In the genomic region with DNA sequence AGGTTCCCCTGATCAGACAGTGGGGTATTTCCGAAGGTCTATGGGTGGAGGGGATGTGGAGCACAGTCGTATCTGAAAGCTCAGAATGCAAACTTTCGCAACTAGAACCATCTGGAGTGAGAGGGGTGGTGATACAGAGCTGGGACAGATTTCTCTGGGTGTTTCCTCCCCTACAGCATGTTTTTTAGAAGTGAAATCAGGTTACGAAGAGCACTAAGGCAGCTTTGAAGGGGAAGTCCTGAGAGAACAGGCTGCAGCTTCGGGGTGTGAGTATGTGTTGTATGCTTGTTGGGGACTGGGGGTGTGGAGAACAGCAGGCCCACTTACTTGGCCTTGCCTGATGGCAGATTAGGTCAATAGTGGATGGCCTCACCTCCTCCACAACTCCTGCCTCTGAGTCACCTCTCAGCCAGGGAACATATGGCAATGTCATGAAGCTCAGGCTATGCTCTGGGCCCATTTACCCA, we compare ENCODE assay signal across 1 cellular context.
TF ChIP-seq lines count a peak whose summit lies in the region.

No MANE protein-coding gene starts in this region.

TF ChIP-seq in GM12878, 131 proteins besides CTCF, POLR2A, EP300 and RAD21 (continued from another document and continues in another):
- TF ChIP-seq, protein P1, sequence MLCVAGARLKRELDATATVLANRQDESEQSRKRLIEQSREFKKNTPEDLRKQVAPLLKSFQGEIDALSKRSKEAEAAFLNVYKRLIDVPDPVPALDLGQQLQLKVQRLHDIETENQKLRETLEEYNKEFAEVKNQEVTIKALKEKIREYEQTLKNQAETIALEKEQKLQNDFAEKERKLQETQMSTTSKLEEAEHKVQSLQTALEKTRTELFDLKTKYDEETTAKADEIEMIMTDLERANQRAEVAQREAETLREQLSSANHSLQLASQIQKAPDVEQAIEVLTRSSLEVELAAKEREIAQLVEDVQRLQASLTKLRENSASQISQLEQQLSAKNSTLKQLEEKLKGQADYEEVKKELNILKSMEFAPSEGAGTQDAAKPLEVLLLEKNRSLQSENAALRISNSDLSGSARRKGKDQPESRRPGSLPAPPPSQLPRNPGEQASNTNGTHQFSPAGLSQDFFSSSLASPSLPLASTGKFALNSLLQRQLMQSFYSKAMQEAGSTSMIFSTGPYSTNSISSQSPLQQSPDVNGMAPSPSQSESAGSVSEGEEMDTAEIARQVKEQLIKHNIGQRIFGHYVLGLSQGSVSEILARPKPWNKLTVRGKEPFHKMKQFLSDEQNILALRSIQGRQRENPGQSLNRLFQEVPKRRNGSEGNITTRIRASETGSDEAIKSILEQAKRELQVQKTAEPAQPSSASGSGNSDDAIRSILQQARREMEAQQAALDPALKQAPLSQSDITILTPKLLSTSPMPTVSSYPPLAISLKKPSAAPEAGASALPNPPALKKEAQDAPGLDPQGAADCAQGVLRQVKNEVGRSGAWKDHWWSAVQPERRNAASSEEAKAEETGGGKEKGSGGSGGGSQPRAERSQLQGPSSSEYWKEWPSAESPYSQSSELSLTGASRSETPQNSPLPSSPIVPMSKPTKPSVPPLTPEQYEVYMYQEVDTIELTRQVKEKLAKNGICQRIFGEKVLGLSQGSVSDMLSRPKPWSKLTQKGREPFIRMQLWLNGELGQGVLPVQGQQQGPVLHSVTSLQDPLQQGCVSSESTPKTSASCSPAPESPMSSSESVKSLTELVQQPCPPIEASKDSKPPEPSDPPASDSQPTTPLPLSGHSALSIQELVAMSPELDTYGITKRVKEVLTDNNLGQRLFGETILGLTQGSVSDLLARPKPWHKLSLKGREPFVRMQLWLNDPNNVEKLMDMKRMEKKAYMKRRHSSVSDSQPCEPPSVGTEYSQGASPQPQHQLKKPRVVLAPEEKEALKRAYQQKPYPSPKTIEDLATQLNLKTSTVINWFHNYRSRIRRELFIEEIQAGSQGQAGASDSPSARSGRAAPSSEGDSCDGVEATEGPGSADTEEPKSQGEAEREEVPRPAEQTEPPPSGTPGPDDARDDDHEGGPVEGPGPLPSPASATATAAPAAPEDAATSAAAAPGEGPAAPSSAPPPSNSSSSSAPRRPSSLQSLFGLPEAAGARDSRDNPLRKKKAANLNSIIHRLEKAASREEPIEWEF (IDR thresholded peaks at IDR 0.05; ENCODE audit: insufficient replicate concordance, low read depth, low read length), result no peak
- peak; percentile 59 for TF ChIP-seq MTA2 (IDR thresholded peaks at IDR 0.05; ENCODE audit: low read depth)
- no peak for TF ChIP-seq TBL1XR1 (IDR thresholded peaks at IDR 0.05; ENCODE audit: low read depth, low read length)
- TF ChIP-seq HDGF (IDR thresholded peaks at IDR 0.05), result no peak
- TF ChIP-seq, protein P2, sequence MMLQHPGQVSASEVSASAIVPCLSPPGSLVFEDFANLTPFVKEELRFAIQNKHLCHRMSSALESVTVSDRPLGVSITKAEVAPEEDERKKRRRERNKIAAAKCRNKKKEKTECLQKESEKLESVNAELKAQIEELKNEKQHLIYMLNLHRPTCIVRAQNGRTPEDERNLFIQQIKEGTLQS (IDR thresholded peaks at IDR 0.05; ENCODE audit: borderline replicate concordance, extremely low read depth, low read depth, low read length), result no peak
- TF ChIP-seq ZNF24 (IDR thresholded peaks at IDR 0.05), result 0 out of 2 replicates have a peak, but pooled peaks have one; percentile 13
- no peak for TF ChIP-seq ZBED1 (IDR thresholded peaks at IDR 0.05; ENCODE audit: borderline replicate concordance)
- no peak for TF ChIP-seq CBFB (IDR thresholded peaks at IDR 0.05; ENCODE audit: low read depth)
- no peak for TF ChIP-seq EZH2 (IDR thresholded peaks at IDR 0.05; ENCODE audit: borderline replicate concordance, control insufficient read depth, low read depth, low read length)
- no peak for TF ChIP-seq KDM1A (IDR thresholded peaks at IDR 0.05; ENCODE audit: borderline replicate concordance)
- no peak for TF ChIP-seq CEBPB (IDR thresholded peaks at IDR 0.05; ENCODE audit: borderline replicate concordance in 1 of 2, low read depth in 2 of 2, low read length in 2 of 2)
- TF ChIP-seq, protein P3, sequence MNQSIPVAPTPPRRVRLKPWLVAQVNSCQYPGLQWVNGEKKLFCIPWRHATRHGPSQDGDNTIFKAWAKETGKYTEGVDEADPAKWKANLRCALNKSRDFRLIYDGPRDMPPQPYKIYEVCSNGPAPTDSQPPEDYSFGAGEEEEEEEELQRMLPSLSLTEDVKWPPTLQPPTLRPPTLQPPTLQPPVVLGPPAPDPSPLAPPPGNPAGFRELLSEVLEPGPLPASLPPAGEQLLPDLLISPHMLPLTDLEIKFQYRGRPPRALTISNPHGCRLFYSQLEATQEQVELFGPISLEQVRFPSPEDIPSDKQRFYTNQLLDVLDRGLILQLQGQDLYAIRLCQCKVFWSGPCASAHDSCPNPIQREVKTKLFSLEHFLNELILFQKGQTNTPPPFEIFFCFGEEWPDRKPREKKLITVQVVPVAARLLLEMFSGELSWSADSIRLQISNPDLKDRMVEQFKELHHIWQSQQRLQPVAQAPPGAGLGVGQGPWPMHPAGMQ (IDR thresholded peaks at IDR 0.05; ENCODE audit: borderline replicate concordance), result no peak
- peak; percentile 55 for TF ChIP-seq IKZF1 (conservative IDR thresholded peaks at IDR 0.05)
- TF ChIP-seq PML (IDR thresholded peaks at IDR 0.05; ENCODE audit: low read length), result no peak
- peak; percentile 61 for TF ChIP-seq LARP7 (IDR thresholded peaks at IDR 0.05)
- TF ChIP-seq BHLHE40 (IDR thresholded peaks at IDR 0.05; ENCODE audit: borderline replicate concordance in 1 of 2, low read depth in 2 of 2, low read length in 1 of 2), result peak in 1 of 2 experiments; percentile 42; a peak in 2 of 4 replicates
- peak; percentile 59 for TF ChIP-seq SPI1 (IDR thresholded peaks at IDR 0.05; ENCODE audit: borderline replicate concordance, insufficient read depth, low read depth, low read length)
- TF ChIP-seq JUND (IDR thresholded peaks at IDR 0.05; ENCODE audit: low read depth, low read length), result no peak
- TF ChIP-seq, protein P4, sequence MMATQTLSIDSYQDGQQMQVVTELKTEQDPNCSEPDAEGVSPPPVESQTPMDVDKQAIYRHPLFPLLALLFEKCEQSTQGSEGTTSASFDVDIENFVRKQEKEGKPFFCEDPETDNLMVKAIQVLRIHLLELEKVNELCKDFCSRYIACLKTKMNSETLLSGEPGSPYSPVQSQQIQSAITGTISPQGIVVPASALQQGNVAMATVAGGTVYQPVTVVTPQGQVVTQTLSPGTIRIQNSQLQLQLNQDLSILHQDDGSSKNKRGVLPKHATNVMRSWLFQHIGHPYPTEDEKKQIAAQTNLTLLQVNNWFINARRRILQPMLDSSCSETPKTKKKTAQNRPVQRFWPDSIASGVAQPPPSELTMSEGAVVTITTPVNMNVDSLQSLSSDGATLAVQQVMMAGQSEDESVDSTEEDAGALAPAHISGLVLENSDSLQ (IDR thresholded peaks at IDR 0.05), result no peak
- TF ChIP-seq POLR2AphosphoS5 (IDR thresholded peaks at IDR 0.05; ENCODE audit: low read length), result peak; percentile 66
- peak; percentile 46; the same call in 1 of the 2 replicates for TF ChIP-seq EED (IDR thresholded peaks at IDR 0.05; ENCODE audit: low read depth)
- no peak for TF ChIP-seq SREBF1 (IDR thresholded peaks at IDR 0.05; ENCODE audit: low read length)
- peak; percentile 60 for TF ChIP-seq ATF7 (IDR thresholded peaks at IDR 0.05; ENCODE audit: low read depth)
- TF ChIP-seq CREB1 (IDR thresholded peaks at IDR 0.05; ENCODE audit: low read depth), result no peak
- TF ChIP-seq NFIC (IDR thresholded peaks at IDR 0.05; ENCODE audit: low read depth, low read length), result peak; percentile 4; the same call in 1 of the 2 replicates
- TF ChIP-seq ZNF622 (IDR thresholded peaks at IDR 0.05), result no peak
- peak; percentile 24; the same call in 1 of the 2 replicates for TF ChIP-seq BACH1 (IDR thresholded peaks at IDR 0.05; ENCODE audit: borderline replicate concordance)
- no peak for TF ChIP-seq GABPA (IDR thresholded peaks at IDR 0.05; ENCODE audit: low read depth)
- TF ChIP-seq SIN3A (IDR thresholded peaks at IDR 0.05; ENCODE audit: low read depth, low read length), result no peak
- no peak for TF ChIP-seq HDAC2 (IDR thresholded peaks at IDR 0.05)
- TF ChIP-seq SUZ12 (IDR thresholded peaks at IDR 0.05; ENCODE audit: unreplicated experiment), result no peak
- TF ChIP-seq, protein P5, sequence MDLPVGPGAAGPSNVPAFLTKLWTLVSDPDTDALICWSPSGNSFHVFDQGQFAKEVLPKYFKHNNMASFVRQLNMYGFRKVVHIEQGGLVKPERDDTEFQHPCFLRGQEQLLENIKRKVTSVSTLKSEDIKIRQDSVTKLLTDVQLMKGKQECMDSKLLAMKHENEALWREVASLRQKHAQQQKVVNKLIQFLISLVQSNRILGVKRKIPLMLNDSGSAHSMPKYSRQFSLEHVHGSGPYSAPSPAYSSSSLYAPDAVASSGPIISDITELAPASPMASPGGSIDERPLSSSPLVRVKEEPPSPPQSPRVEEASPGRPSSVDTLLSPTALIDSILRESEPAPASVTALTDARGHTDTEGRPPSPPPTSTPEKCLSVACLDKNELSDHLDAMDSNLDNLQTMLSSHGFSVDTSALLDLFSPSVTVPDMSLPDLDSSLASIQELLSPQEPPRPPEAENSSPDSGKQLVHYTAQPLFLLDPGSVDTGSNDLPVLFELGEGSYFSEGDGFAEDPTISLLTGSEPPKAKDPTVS (IDR thresholded peaks at IDR 0.05; ENCODE audit: low read depth, low read length), result no peak
- TF ChIP-seq, protein P6, sequence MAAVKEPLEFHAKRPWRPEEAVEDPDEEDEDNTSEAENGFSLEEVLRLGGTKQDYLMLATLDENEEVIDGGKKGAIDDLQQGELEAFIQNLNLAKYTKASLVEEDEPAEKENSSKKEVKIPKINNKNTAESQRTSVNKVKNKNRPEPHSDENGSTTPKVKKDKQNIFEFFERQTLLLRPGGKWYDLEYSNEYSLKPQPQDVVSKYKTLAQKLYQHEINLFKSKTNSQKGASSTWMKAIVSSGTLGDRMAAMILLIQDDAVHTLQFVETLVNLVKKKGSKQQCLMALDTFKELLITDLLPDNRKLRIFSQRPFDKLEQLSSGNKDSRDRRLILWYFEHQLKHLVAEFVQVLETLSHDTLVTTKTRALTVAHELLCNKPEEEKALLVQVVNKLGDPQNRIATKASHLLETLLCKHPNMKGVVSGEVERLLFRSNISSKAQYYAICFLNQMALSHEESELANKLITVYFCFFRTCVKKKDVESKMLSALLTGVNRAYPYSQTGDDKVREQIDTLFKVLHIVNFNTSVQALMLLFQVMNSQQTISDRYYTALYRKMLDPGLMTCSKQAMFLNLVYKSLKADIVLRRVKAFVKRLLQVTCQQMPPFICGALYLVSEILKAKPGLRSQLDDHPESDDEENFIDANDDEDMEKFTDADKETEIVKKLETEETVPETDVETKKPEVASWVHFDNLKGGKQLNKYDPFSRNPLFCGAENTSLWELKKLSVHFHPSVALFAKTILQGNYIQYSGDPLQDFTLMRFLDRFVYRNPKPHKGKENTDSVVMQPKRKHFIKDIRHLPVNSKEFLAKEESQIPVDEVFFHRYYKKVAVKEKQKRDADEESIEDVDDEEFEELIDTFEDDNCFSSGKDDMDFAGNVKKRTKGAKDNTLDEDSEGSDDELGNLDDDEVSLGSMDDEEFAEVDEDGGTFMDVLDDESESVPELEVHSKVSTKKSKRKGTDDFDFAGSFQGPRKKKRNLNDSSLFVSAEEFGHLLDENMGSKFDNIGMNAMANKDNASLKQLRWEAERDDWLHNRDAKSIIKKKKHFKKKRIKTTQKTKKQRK (IDR thresholded peaks at IDR 0.05; ENCODE audit: low read depth, low read length), result no peak
- TF ChIP-seq EGR1 (IDR thresholded peaks at IDR 0.05; ENCODE audit: borderline replicate concordance in 1 of 2, low read depth in 2 of 2, low read length in 2 of 2), result no peak
- TF ChIP-seq SIX5 (IDR thresholded peaks at IDR 0.05; ENCODE audit: low read depth, low read length, severe bottlenecking), result no peak
- TF ChIP-seq CHD1 (IDR thresholded peaks at IDR 0.05; ENCODE audit: low read depth, low read length), result 0 out of 2 replicates have a peak, but pooled peaks have one; percentile 11
- no peak for TF ChIP-seq TCF3 (IDR thresholded peaks at IDR 0.05; ENCODE audit: borderline replicate concordance, insufficient read depth, low read depth, low read length)
- TF ChIP-seq, protein P7, sequence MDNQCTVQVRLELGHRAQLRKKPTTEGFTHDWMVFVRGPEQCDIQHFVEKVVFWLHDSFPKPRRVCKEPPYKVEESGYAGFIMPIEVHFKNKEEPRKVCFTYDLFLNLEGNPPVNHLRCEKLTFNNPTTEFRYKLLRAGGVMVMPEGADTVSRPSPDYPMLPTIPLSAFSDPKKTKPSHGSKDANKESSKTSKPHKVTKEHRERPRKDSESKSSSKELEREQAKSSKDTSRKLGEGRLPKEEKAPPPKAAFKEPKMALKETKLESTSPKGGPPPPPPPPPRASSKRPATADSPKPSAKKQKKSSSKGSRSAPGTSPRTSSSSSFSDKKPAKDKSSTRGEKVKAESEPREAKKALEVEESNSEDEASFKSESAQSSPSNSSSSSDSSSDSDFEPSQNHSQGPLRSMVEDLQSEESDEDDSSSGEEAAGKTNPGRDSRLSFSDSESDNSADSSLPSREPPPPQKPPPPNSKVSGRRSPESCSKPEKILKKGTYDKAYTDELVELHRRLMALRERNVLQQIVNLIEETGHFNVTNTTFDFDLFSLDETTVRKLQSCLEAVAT (IDR thresholded peaks at IDR 0.05), result peak; percentile 89
- TF ChIP-seq NFXL1 (IDR thresholded peaks at IDR 0.05; ENCODE audit: borderline replicate concordance), result no peak
- TF ChIP-seq, protein P8, sequence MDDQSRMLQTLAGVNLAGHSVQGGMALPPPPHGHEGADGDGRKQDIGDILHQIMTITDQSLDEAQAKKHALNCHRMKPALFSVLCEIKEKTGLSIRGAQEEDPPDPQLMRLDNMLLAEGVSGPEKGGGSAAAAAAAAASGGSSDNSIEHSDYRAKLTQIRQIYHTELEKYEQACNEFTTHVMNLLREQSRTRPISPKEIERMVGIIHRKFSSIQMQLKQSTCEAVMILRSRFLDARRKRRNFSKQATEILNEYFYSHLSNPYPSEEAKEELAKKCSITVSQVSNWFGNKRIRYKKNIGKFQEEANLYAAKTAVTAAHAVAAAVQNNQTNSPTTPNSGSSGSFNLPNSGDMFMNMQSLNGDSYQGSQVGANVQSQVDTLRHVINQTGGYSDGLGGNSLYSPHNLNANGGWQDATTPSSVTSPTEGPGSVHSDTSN (IDR thresholded peaks at IDR 0.05; ENCODE audit: insufficient replicate concordance, low read depth, low read length), result no peak
- TF ChIP-seq GATAD2B (conservative IDR thresholded peaks at IDR 0.05; ENCODE audit: low read depth), result peak; percentile 53; the same call in 1 of the 2 replicates
- TF ChIP-seq, protein P9, sequence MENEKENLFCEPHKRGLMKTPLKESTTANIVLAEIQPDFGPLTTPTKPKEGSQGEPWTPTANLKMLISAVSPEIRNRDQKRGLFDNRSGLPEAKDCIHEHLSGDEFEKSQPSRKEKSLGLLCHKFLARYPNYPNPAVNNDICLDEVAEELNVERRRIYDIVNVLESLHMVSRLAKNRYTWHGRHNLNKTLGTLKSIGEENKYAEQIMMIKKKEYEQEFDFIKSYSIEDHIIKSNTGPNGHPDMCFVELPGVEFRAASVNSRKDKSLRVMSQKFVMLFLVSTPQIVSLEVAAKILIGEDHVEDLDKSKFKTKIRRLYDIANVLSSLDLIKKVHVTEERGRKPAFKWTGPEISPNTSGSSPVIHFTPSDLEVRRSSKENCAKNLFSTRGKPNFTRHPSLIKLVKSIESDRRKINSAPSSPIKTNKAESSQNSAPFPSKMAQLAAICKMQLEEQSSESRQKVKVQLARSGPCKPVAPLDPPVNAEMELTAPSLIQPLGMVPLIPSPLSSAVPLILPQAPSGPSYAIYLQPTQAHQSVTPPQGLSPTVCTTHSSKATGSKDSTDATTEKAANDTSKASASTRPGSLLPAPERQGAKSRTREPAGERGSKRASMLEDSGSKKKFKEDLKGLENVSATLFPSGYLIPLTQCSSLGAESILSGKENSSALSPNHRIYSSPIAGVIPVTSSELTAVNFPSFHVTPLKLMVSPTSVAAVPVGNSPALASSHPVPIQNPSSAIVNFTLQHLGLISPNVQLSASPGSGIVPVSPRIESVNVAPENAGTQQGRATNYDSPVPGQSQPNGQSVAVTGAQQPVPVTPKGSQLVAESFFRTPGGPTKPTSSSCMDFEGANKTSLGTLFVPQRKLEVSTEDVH (IDR thresholded peaks at IDR 0.05; ENCODE audit: low read depth, partially characterized antibody), result no peak
- no peak for TF ChIP-seq RAD51 (IDR thresholded peaks at IDR 0.05)
